Comparison of ENCODE assay signal across 20 cellular contexts in genomic region chr18:59048378-59048777, GRCh38.
"Had no signal": no experiment of that assay in that cellular context is flagged by ENCODE, and none has a peak within 500 bp of the region (broad histone marks: within the 10 kb centered on the region; RNA-seq: fewer than 3 reads in every experiment).

No MANE protein-coding gene starts in this region.

- H3K36me3 ChIP-seq: breast epithelium, heart right ventricle, right atrium auricular region, tibial nerve had no signal

- H3K27ac Mint-ChIP-seq: activated CD4-positive, alpha-beta T cell treated with anti-CD3 and anti-CD28 coated beads, Interleukin-2, amount 10 ng/mL, durations not matched to agents 7 days and 5 days; activated naive CD8-positive, alpha-beta T cell treated with anti-CD3 and anti-CD28 coated beads, Interleukin-2, amount 10 ng/mL, durations not matched to agents 7 days and 5 days; activated T-helper 1 cell treated with anti-CD3 and anti-CD28 coated beads, Interleukin-12 subunit alpha, Interleukin-12 subunit beta, Interleukin-2, Interleukin-4 antibody, amounts not matched to agents 30 ng/mL and 10 ng/mL and 1 ng/mL, durations not matched to agents 14 hours and 24 hours and 36 hours; effector memory CD8-positive, alpha-beta T cell; naive thymus-derived CD8-positive, alpha-beta T cell; T-helper 2 cell treated with Interferon-gamma antibody and Interleukin-4, amounts not matched to agents 5 μg/mL and 100 μg/mL, for 36 hours had no signal

- H3K36me3 Mint-ChIP-seq: activated naive CD8-positive, alpha-beta T cell treated with anti-CD3 and anti-CD28 coated beads, Interleukin-2, amount 10 ng/mL, durations not matched to agents 7 days and 5 days; naive thymus-derived CD8-positive, alpha-beta T cell had no signal

- H3K4me3 Mint-ChIP-seq: activated CD4-positive, alpha-beta T cell treated with anti-CD3 and anti-CD28 coated beads, Interleukin-2, amount 10 ng/mL, durations not matched to agents 7 days and 5 days; activated naive CD8-positive, alpha-beta T cell treated with anti-CD3 and anti-CD28 coated beads, Interleukin-2, amount 10 ng/mL, durations not matched to agents 7 days and 5 days; activated T-helper 1 cell treated with anti-CD3 and anti-CD28 coated beads, Interleukin-12 subunit alpha, Interleukin-12 subunit beta, Interleukin-2, Interleukin-4 antibody, amounts not matched to agents 30 ng/mL and 10 ng/mL and 1 ng/mL, durations not matched to agents 14 hours and 24 hours and 36 hours; effector memory CD8-positive, alpha-beta T cell; naive thymus-derived CD8-positive, alpha-beta T cell; T-helper 2 cell treated with Interferon-gamma antibody and Interleukin-4, amounts not matched to agents 5 μg/mL and 100 μg/mL, for 36 hours had no signal

- FAIRE-seq: frontal cortex, islet of Langerhans had no signal

- H3K9me3 ChIP-seq: breast epithelium, heart right ventricle, right atrium auricular region, tibial nerve had no signal

- H3K4me1 Mint-ChIP-seq: activated CD4-positive, alpha-beta T cell treated with anti-CD3 and anti-CD28 coated beads, Interleukin-2, amount 10 ng/mL, durations not matched to agents 7 days and 5 days; activated naive CD8-positive, alpha-beta T cell treated with anti-CD3 and anti-CD28 coated beads, Interleukin-2, amount 10 ng/mL, durations not matched to agents 7 days and 5 days had no signal

- H3K4me1 ChIP-seq: breast epithelium had no signal

- DNase-seq: activated CD4-positive, alpha-beta T cell treated with anti-CD3 and anti-CD28 coated beads, Interleukin-2, amount 10 ng/mL, durations not matched to agents 7 days and 5 days; activated CD8-positive, alpha-beta memory T cell treated with anti-CD3 and anti-CD28 coated beads for 24 hours; activated naive CD8-positive, alpha-beta T cell treated with anti-CD3 and anti-CD28 coated beads, Interleukin-2, amount 10 ng/mL, durations not matched to agents 7 days and 5 days; anterior cingulate cortex; dermis blood vessel endothelial cell; effector memory CD8-positive, alpha-beta T cell; heart right ventricle; naive thymus-derived CD8-positive, alpha-beta T cell; stimulated activated CD4-positive, alpha-beta T cell treated with anti-CD3 and anti-CD28 coated beads, Interleukin-4, amount 100 ng/mL, for 24 hours; stimulated activated naive CD4-positive, alpha-beta T cell had no signal

- H3K27ac ChIP-seq: breast epithelium, epithelial cell of prostate, heart right ventricle, right atrium auricular region, skin epidermis had no signal

- H3K27me3 ChIP-seq: breast epithelium, heart right ventricle, right atrium auricular region, tibial nerve had no signal

- ATAC-seq: effector memory CD8-positive, alpha-beta T cell; heart right ventricle; left lobe of liver; naive thymus-derived CD8-positive, alpha-beta T cell had no signal

- H3K4me3 ChIP-seq: breast epithelium, heart right ventricle, right atrium auricular region, skin epidermis, tibial nerve had no signal

- H3K9me3 Mint-ChIP-seq: activated CD4-positive, alpha-beta T cell treated with anti-CD3 and anti-CD28 coated beads, Interleukin-2, amount 10 ng/mL, durations not matched to agents 7 days and 5 days; activated naive CD8-positive, alpha-beta T cell treated with anti-CD3 and anti-CD28 coated beads, Interleukin-2, amount 10 ng/mL, durations not matched to agents 7 days and 5 days; activated T-helper 1 cell treated with anti-CD3 and anti-CD28 coated beads, Interleukin-12 subunit alpha, Interleukin-12 subunit beta, Interleukin-2, Interleukin-4 antibody, amounts not matched to agents 30 ng/mL and 10 ng/mL and 1 ng/mL, durations not matched to agents 14 hours and 24 hours and 36 hours; effector memory CD8-positive, alpha-beta T cell; naive thymus-derived CD8-positive, alpha-beta T cell; T-helper 2 cell treated with Interferon-gamma antibody and Interleukin-4, amounts not matched to agents 5 μg/mL and 100 μg/mL, for 36 hours had no signal
